Comparison of ENCODE assay signal across 14 cellular contexts in the genomic region with DNA sequence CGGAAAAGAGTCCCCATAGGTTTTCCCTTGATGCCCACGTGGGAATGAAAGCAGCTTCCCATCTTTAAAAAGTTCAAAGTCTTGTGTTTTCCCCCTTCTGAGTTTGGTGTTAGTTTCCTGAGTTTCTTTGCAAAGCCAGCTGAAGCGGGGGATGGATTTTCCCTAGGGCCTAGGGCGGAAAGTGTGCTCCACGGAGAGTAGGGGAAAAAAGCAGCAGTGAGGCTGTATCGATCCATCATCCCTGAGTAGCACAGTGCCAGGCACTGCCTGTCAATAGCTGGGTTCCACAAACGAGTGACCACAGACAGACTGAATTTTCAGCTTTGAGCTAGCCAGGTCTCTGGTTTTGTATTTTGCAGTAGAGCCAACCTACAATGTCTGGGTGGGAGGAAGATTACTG. TPM values are rescaled to one million over a fixed set of nuclear protein-coding genes. Genes with fewer than 3 reads are reported as not detected.
DNase-seq lines count a peak whose midpoint lies in the region; ATAC-seq, FAIRE-seq and TF ChIP-seq lines count a peak whose summit lies in the region.
"Had no signal": no experiment of that assay in that cellular context is flagged by ENCODE, and none has a peak within 500 bp of the region (broad histone marks: within the 10 kb centered on the region; RNA-seq: fewer than 3 reads in every experiment).

No MANE protein-coding gene starts in this region.

- TF ChIP-seq CTCF in heart right ventricle (IDR thresholded peaks at IDR 0.05) (no peak), kidney (IDR thresholded peaks at IDR 0.05; ENCODE audit: borderline replicate concordance, extremely low read depth, insufficient read depth) (no peak), uterus (IDR thresholded peaks at IDR 0.05) (no peak), omental fat pad (IDR thresholded peaks at IDR 0.05) (no peak), PC-3 (conservative IDR thresholded peaks at IDR 0.05; ENCODE audit: low read depth, low read length) (no peak)

- no peak for TF ChIP-seq POLR2A in uterus (IDR thresholded peaks at IDR 0.05)

- DNase-seq in heart right ventricle (no peak), left cardiac atrium (no peak), kidney (no peak), uterus (no peak), omental fat pad (ENCODE audit: low spot score) (no peak), HuH-7.5 (ENCODE audit: low spot score) (no peak), PC-3 (no peak)
- DNase-seq: activated CD4-positive, alpha-beta T cell treated with anti-CD3 and anti-CD28 coated beads, Interleukin-2, amount 10 ng/mL, durations not matched to agents 7 days and 5 days; NCI-H2107; occipital lobe; T-helper 1 cell had no signal

- peak overlapping the region in 9 of 10 donors; percentile 49 to 77 (median 64) for H3K4me3 ChIP-seq in heart right ventricle
- peak overlapping the region; percentile 53 to 64 for H3K4me3 ChIP-seq in kidney (ENCODE audit: low read length in 2 of 2)
- H3K4me3 ChIP-seq in rectal smooth muscle tissue (ENCODE audit: low read length): peak overlapping the region; percentile 41
- H3K4me3 ChIP-seq in uterus: peak overlapping the region; percentile 59 to 71
- H3K4me3 ChIP-seq in PC-3 (ENCODE audit: low read length): no peak overlapping the region

- H3K9ac ChIP-seq in kidney (ENCODE audit: low read length in 2 of 2) (peak overlapping the region; percentile 6 to 28), rectal smooth muscle tissue (ENCODE audit: low read length) (no peak overlapping the region), PC-3 (ENCODE audit: low read length) (no peak overlapping the region)

- no peaks in the 10 kb centered on the region for H3K9me2 ChIP-seq in PC-3 (replicated peaks; ENCODE audit: low read length)

- no TSS peak for BruUV-seq in PC-3 (replicated peaks; lab: Mats Ljungman, UMichigan)

- no peak for FAIRE-seq in kidney (lab: Jason Lieb, UNC)
- FAIRE-seq: A204.1 had no signal

- WGBS in heart right ventricle, 2 donors: 32 to 55% methylated on average over 7 of the region's 7 CpGs

- H3K27ac ChIP-seq in heart right ventricle: peak overlapping the region in 7 of 10 donors; percentile 17 to 84 (median 74)
- peak overlapping the region in 1 of 2 donors; percentile 28 for H3K27ac ChIP-seq in kidney (ENCODE audit: low read depth in 2 of 2, low read length in 2 of 2)
- peak overlapping the region; percentile 74 for H3K27ac ChIP-seq in rectal smooth muscle tissue (ENCODE audit: low read depth, low read length)
- H3K27ac ChIP-seq in uterus: peak overlapping the region; percentile 77 to 86
- no peak overlapping the region for H3K27ac ChIP-seq in PC-3 (ENCODE audit: low read length)

- H3K79me2 ChIP-seq in PC-3 (ENCODE audit: low read length): no peaks in the 10 kb centered on the region

- H3K9me3 ChIP-seq in heart right ventricle: no peaks in the 10 kb centered on the region
- H3K9me3 ChIP-seq in kidney (ENCODE audit: control insufficient read depth in 1 of 2, low read length in 2 of 2): no peaks in the 10 kb centered on the region
- no peaks in the 10 kb centered on the region for H3K9me3 ChIP-seq in uterus
- no peaks in the 10 kb centered on the region for H3K9me3 ChIP-seq in PC-3 (ENCODE audit: low read length)

- no peak overlapping the region for H2AFZ ChIP-seq in PC-3 (ENCODE audit: low read length)

- no peaks in the 10 kb centered on the region for H4K20me1 ChIP-seq in PC-3 (ENCODE audit: low read length)

- CTCF ChIA-PET in PC-3 (lab: Charles Lee): no interaction called here

- H3K27me3 ChIP-seq in heart right ventricle: peaks cover 0 to 55% (median 0%) of the 10 kb centered on the region in 7 donors
- H3K27me3 ChIP-seq in rectal smooth muscle tissue (ENCODE audit: control insufficient read depth, insufficient read depth, low read length): no peaks in the 10 kb centered on the region
- no peaks in the 10 kb centered on the region for H3K27me3 ChIP-seq in uterus
- H3K27me3 ChIP-seq in PC-3 (ENCODE audit: low read length): peaks cover 55% of the 10 kb centered on the region

- no peaks in the 10 kb centered on the region for H3F3A ChIP-seq in PC-3 (ENCODE audit: low read length, unreplicated experiment)

- H3K36me3 ChIP-seq in heart right ventricle: no peaks in the 10 kb centered on the region
- H3K36me3 ChIP-seq in kidney (ENCODE audit: control insufficient read depth in 1 of 2, insufficient read depth in 2 of 2, low read length in 2 of 2): no peaks in the 10 kb centered on the region
- no peaks in the 10 kb centered on the region for H3K36me3 ChIP-seq in rectal smooth muscle tissue (ENCODE audit: control insufficient read depth, insufficient read depth, low read length)
- H3K36me3 ChIP-seq in uterus: no peaks in the 10 kb centered on the region
- no peaks in the 10 kb centered on the region for H3K36me3 ChIP-seq in PC-3 (ENCODE audit: low read depth, low read length)

- ATAC-seq in heart right ventricle (peak in 1 of 8 donors; percentile 29), left cardiac atrium (no peak), omental fat pad (ENCODE audit: low FRiP score) (no peak), PC-3 (no peak)

- H3K4me2 ChIP-seq in PC-3 (ENCODE audit: low read length): no peak overlapping the region

- intact Hi-C loops in heart right ventricle (cut with DNase I): loop anchor here in 4 of 10 donors (5.0 kb wide), 3 partner anchors 94 to 1261 kb away; no protein-coding TSS in a partner anchor
- intact Hi-C loops in left cardiac atrium (cut with DNase I): no loop called here
- intact Hi-C loops in kidney (cut with DNase I): no loop called here
- intact Hi-C loops in uterus (cut with DNase I; ENCODE audit: low total_unique reads): no loop called here
- intact Hi-C loops in PC-3 (cut with micrococcal nuclease): no loop called here

- H3K4me1 ChIP-seq in heart right ventricle (peaks cover 0 to 46% (median 21%) of the 10 kb centered on the region in 9 donors), kidney (ENCODE audit: control insufficient read depth in 1 of 2, insufficient read depth in 1 of 2, low read depth in 1 of 2, low read length in 2 of 2) (no peaks in the 10 kb centered on the region), rectal smooth muscle tissue (ENCODE audit: control insufficient read depth, insufficient read depth, low read length) (peaks cover 8% of the 10 kb centered on the region), uterus (no peaks in the 10 kb centered on the region), PC-3 (ENCODE audit: insufficient read depth, low read length) (no peaks in the 10 kb centered on the region)

- POLR2A ChIA-PET in PC-3 (lab: Charles Lee; ENCODE audit: unreplicated experiment): no interaction called here

RNA-seq across cellular contexts. Expression of gene DAAM2, which starts 1.4 kb away (rescaled TPM):
- 10 to 100 TPM in 9 of 10 donors, 1 to 10 TPM in 1; 7.7 to 25.9 (median 12.2) TPM for total RNA-seq in heart right ventricle
- 10 to 100 TPM in 1 of 2 donors, 1 to 10 TPM in 1; 6.0 to 16.3 TPM for polyA plus RNA-seq in heart right ventricle
- 10 to 100 TPM; 14.7 to 15.8 TPM for total RNA-seq in left cardiac atrium
- total RNA-seq in kidney: 19.8 TPM
- polyA plus RNA-seq in kidney (ENCODE audit: insufficient read depth, low read depth, low replicate concordance): 6.9 TPM
- total RNA-seq in uterus: 10 to 100 TPM; 11.0 to 43.3 (median 26.4) TPM
- total RNA-seq in omental fat pad: 100 to 1,000 TPM in 1 of 4 donors, 10 to 100 TPM in 3; 36.5 to 154 (median 54.1) TPM
- total RNA-seq in PC-3 (2014; rRNA removed): not detected in 2 replicates
- total RNA-seq: activated CD4-positive, alpha-beta T cell treated with anti-CD3 and anti-CD28 coated beads, Interleukin-2, amount 10 ng/mL, durations not matched to agents 7 days and 5 days; activated T-helper 2 cell treated with anti-CD3 and anti-CD28 coated beads, Interferon-gamma antibody, Interleukin-2, Interleukin-4, amounts not matched to agents 10 μg/mL and 5 μg/mL and 100 μg/mL, durations not matched to agents 14 hours and 24 hours and 36 hours had no signal

Comparison
In these comparisons a context has a peak if more than half of its experiments do, and no peak if none do; other contexts are left out.
1. H3K9ac ChIP-seq: peak in kidney (2 of 2); none in rectal smooth muscle tissue (single experiment) and PC-3 (single experiment).